ENCODE assay signal across 8 cellular contexts in genomic region chr5:40797273-40798011, GRCh38. TPM values are rescaled to one million over a fixed set of nuclear protein-coding genes. Genes with fewer than 3 reads are reported as not detected.
A peak's percentile ranks its signal among the peaks of the same experiment; 100 is the strongest.
DNase-seq lines count a peak whose midpoint lies in the region; ATAC-seq, FAIRE-seq and TF ChIP-seq lines count a peak whose summit lies in the region.

No MANE protein-coding gene starts in this region.

- H3K9me2 ChIP-seq in DOHH2 (replicated peaks; ENCODE audit: control insufficient read depth, low read length): no peaks in the 10 kb centered on the region

- H3K27me3 ChIP-seq in DOHH2 (ENCODE audit: control insufficient read depth, low read length) (no peaks in the 10 kb centered on the region), SJCRH30 (no peaks in the 10 kb centered on the region)

- peak; percentile 64 for ATAC-seq in omental fat pad (ENCODE audit: low FRiP score)

- H3K79me2 ChIP-seq in DOHH2 (ENCODE audit: control insufficient read depth, low read length): peaks cover 60% of the 10 kb centered on the region

- H3K9me3 ChIP-seq in DOHH2 (ENCODE audit: control insufficient read depth, insufficient read depth, low read length) (no peaks in the 10 kb centered on the region), SJCRH30 (replicated peaks) (no peaks in the 10 kb centered on the region)

- no peak for TF ChIP-seq POLR2A in H54 (IDR thresholded peaks at IDR 0.05; ENCODE audit: low read depth, low read length)

- H3K4me3 ChIP-seq in DOHH2 (ENCODE audit: low read length) (peak overlapping the region; percentile 99), SJCRH30 (peak overlapping the region; percentile 94)

- no peak for TF ChIP-seq CTCF in DOHH2 (IDR thresholded peaks at IDR 0.05; ENCODE audit: low read depth, low read length, poor library complexity, severe bottlenecking)
- no peak for TF ChIP-seq CTCF in omental fat pad (IDR thresholded peaks at IDR 0.05)

- H3K27ac ChIP-seq in DOHH2 (ENCODE audit: low read depth, low read length): peak overlapping the region; percentile 50
- H3K27ac ChIP-seq in SJCRH30: peak overlapping the region; percentile 73
- H3K27ac ChIP-seq in temporal lobe (ENCODE audit: low read depth, low read length): peak overlapping the region; percentile 64

- peaks cover 6% of the 10 kb centered on the region; the same call in 1 of the 2 replicates for H3F3A ChIP-seq in DOHH2 (ENCODE audit: control insufficient read depth, insufficient read depth)

- peak; percentile 78 for FAIRE-seq in H54 (lab: Jason Lieb, UNC)

- peak overlapping the region; percentile 86 for H3K4me2 ChIP-seq in DOHH2 (ENCODE audit: low read length)

- DNase-seq in H54 (ENCODE audit: insufficient read length, low spot score): peak; percentile 60
- DNase-seq in LHCN-M2 (ENCODE audit: low read depth): peak; percentile 66
- DNase-seq in SJCRH30: peak; percentile 88 to 90
- DNase-seq in activated naive CD4-positive, alpha-beta T cell (lab: John Stamatoyannopoulos, UW): peak; percentile 46 to 62 (median 50)
- DNase-seq in globus pallidus (ENCODE audit: low spot score): peak; percentile 60
- DNase-seq in omental fat pad (ENCODE audit: low spot score): peak; percentile 63

- peaks cover 16% of the 10 kb centered on the region for H3K36me3 ChIP-seq in DOHH2 (ENCODE audit: control insufficient read depth, low read length)
- peaks cover 6% of the 10 kb centered on the region; the same call in 1 of the 2 replicates for H3K36me3 ChIP-seq in SJCRH30

- peaks cover 8% of the 10 kb centered on the region; the same call in 1 of the 2 replicates for H4K20me1 ChIP-seq in DOHH2 (ENCODE audit: control insufficient read depth, insufficient read depth, low read depth, low read length)

- H3K4me1 ChIP-seq in DOHH2 (ENCODE audit: control insufficient read depth, low read length): peaks cover 18% of the 10 kb centered on the region
- H3K4me1 ChIP-seq in SJCRH30: peaks cover 6% of the 10 kb centered on the region

RNA-seq across cellular contexts. Expression of gene PRKAA1, which starts 0.7 kb away (rescaled TPM):
- total RNA-seq in LHCN-M2 (2014; rRNA removed) (75.5 and 78.8 TPM in 2 replicates), omental fat pad (100 to 1,000 TPM in 1 of 4 donors, 10 to 100 TPM in 3; 67.1 to 120 (median 92.8) TPM), temporal lobe (58.8 TPM)
- 27.5 TPM for polyA plus RNA-seq in LHCN-M2 (2012)
- total RNA-seq in SJCRH30 (2014; rRNA removed; shearing (Covaris generic)): 81.1 and 103 TPM in 2 replicates

RNA-seq across cellular contexts. Expression of gene RPL37, which starts 37.6 kb away (rescaled TPM):
- total RNA-seq in LHCN-M2 (2014; rRNA removed) (46.6 and 50.4 TPM in 2 replicates), omental fat pad (100 to 1,000 TPM; 118 to 158 (median 149) TPM), temporal lobe (380 TPM)
- polyA plus RNA-seq in LHCN-M2 (2012): 3,303 TPM
- total RNA-seq in SJCRH30 (2014; rRNA removed; shearing (Covaris generic)): 5,451 and 5,689 TPM in 2 replicates

RNA-seq across cellular contexts. Expression of gene TTC33, which starts 41.7 kb away (rescaled TPM):
- total RNA-seq in LHCN-M2 (2014; rRNA removed): 13.7 and 14.6 TPM in 2 replicates
- polyA plus RNA-seq in LHCN-M2 (2012): 4.2 TPM
- total RNA-seq in SJCRH30 (2014; rRNA removed; shearing (Covaris generic)): 28.7 and 35.3 TPM in 2 replicates
- total RNA-seq in omental fat pad: 10 to 100 TPM in 1 of 4 donors, 1 to 10 TPM in 3; 8.3 to 15.4 (median 9.3) TPM
- total RNA-seq in temporal lobe: 47.9 TPM

RNA-seq across cellular contexts. Expression of gene CARD6, which starts 43.7 kb away (rescaled TPM):
- 3.2 and 4.1 TPM in 2 replicates for total RNA-seq in LHCN-M2 (2014; rRNA removed)
- 1.2 TPM for polyA plus RNA-seq in LHCN-M2 (2012)
- 2.7 and 3.0 TPM in 2 replicates for total RNA-seq in SJCRH30 (2014; rRNA removed; shearing (Covaris generic))
- 10 to 100 TPM; 16.1 to 37.0 (median 21.6) TPM for total RNA-seq in omental fat pad
- total RNA-seq in temporal lobe: 0.74 TPM

Comparison
In these comparisons a context has a peak if more than half of its experiments do, and no peak if none do; other contexts are left out.
1. Peak in every context shown above with its lines: DNase-seq, ATAC-seq, H3K4me3 ChIP-seq and H3K27ac ChIP-seq.
2. RNA of gene RPL37, which starts 37.6 kb away (total RNA-seq): 5,451 to 5,689 TPM in SJCRH30; 380 TPM in temporal lobe (single experiment), 118 to 158 TPM in omental fat pad and 46.6 to 50.4 TPM in LHCN-M2; every median in the first group is over 10 times any median in the second.